Comparison of ENCODE assay signal across 24 cellular contexts in genomic region chr18:24403076-24403475, GRCh38. TPM values are rescaled to one million over a fixed set of nuclear protein-coding genes. Genes with fewer than 3 reads are reported as not detected.
"Had no signal": no experiment of that assay in that cellular context is flagged by ENCODE, and none has a peak within 500 bp of the region (broad histone marks: within the 10 kb centered on the region; RNA-seq: fewer than 3 reads in every experiment).

No MANE protein-coding gene starts in this region.

- H3K9me3 ChIP-seq: colonic mucosa, esophagus muscularis mucosa, esophagus squamous epithelium, gastrocnemius medialis, gastroesophageal sphincter, heart left ventricle, heart right ventricle had no signal

- H3K4me1 ChIP-seq: colonic mucosa, gastrocnemius medialis had no signal

- ATAC-seq: effector memory CD8-positive, alpha-beta T cell; esophagus mucosa; foreskin keratinocyte; gastrocnemius medialis; gastroesophageal sphincter; heart left ventricle; heart right ventricle had no signal

- H3K27ac ChIP-seq: colonic mucosa, coronary artery, dorsolateral prefrontal cortex, epithelial cell of prostate, esophagus muscularis mucosa, esophagus squamous epithelium, foreskin keratinocyte, gastrocnemius medialis, gastroesophageal sphincter, heart left ventricle, heart right ventricle had no signal

- H3K36me3 ChIP-seq: colonic mucosa, esophagus muscularis mucosa, esophagus squamous epithelium, gastrocnemius medialis, gastroesophageal sphincter, heart left ventricle, heart right ventricle had no signal

- DNase-seq: colonic mucosa; cortex of kidney; dorsolateral prefrontal cortex; effector CD4-positive, alpha-beta T cell; effector CD8-positive, alpha-beta T cell; effector memory CD4-positive, alpha-beta T cell; effector memory CD8-positive, alpha-beta T cell; esophagus squamous epithelium; foreskin fibroblast; foreskin keratinocyte; foreskin melanocyte; gastrocnemius medialis; heart left ventricle; heart right ventricle had no signal

- H3K4me3 ChIP-seq: colonic mucosa, coronary artery, dorsolateral prefrontal cortex, esophagus muscularis mucosa, esophagus squamous epithelium, gastrocnemius medialis, gastroesophageal sphincter, heart left ventricle, heart right ventricle had no signal

- H3K27me3 ChIP-seq: colonic mucosa, foreskin keratinocyte had no signal

RNA-seq across cellular contexts. Expression of gene HRH4, which starts 57.4 kb away (rescaled TPM):
- total RNA-seq: dermis blood vessel endothelial cell, dermis microvascular lymphatic vessel endothelial cell, endothelial cell of umbilical vein, frontal cortex, gastrocnemius medialis, glomerular endothelial cell had no signal
- polyA plus RNA-seq: foreskin keratinocyte, heart left ventricle had no signal
